In genomic region chr21:39825250-39825649, GRCh38 we compare ENCODE assay signal across 37 cellular contexts. TPM values are rescaled to one million over a fixed set of nuclear protein-coding genes. Genes with fewer than 3 reads are reported as not detected.
"Had no signal": no experiment of that assay in that cellular context is flagged by ENCODE, and none has a peak within 500 bp of the region (broad histone marks: within the 10 kb centered on the region; RNA-seq: fewer than 3 reads in every experiment).

No MANE protein-coding gene starts in this region.

- DNase-seq: activated effector memory CD4-positive, alpha-beta T cell treated with anti-CD3 and anti-CD28 coated beads, Interleukin-2, amount 50 U/mL, for 16 hours; activated effector memory CD4-positive, alpha-beta T cell treated with Interleukin-2 at 50 U/mL for 16 hours; activated gamma-delta T cell; activated gamma-delta T cell treated with Interleukin-2 at 50 U/mL for 16 hours; activated naive CD4-positive, alpha-beta T cell; activated naive CD4-positive, alpha-beta T cell treated with anti-CD3 and anti-CD28 coated beads for 36 hours; activated naive CD4-positive, alpha-beta T cell treated with anti-CD3 and anti-CD28 coated beads, Interleukin-2, amount 10 ng/mL, durations not matched to agents 7 days and 5 days; activated naive CD4-positive, alpha-beta T cell treated with anti-CD3 and anti-CD28 coated beads, Interleukin-2, amount 50 U/mL, for 16 hours; activated naive CD4-positive, alpha-beta T cell treated with Interleukin-2 at 50 U/mL for 16 hours; activated naive CD8-positive, alpha-beta T cell treated with anti-CD3 and anti-CD28 coated beads for 36 hours; activated naive CD8-positive, alpha-beta T cell treated with anti-CD3 and anti-CD28 coated beads, Interleukin-2, amount 10 ng/mL, durations not matched to agents 7 days and 5 days; activated naive CD8-positive, alpha-beta T cell treated with anti-CD3 and anti-CD28 coated beads, Interleukin-2, amount 50 U/mL, for 24 hours; activated T-cell treated with anti-CD3 and anti-CD28 coated beads, Interleukin-2, amount 50 U/mL, for 1 hour; activated T-cell treated with anti-CD3 and anti-CD28 coated beads, Interleukin-2, amount 50 U/mL, for 24 hours; activated T-cell treated with anti-CD3 and anti-CD28 coated beads, Interleukin-2, amount 50 U/mL, for 4 hours; activated T-cell treated with anti-CD3 and anti-CD28 coated beads, Interleukin-2, amount 50 U/mL, for 48 hours; activated T-cell treated with anti-CD3 and anti-CD28 coated beads, Interleukin-2, amount 50 U/mL, for 72 hours; adrenal gland; amniotic stem cell; amygdala; anterior cingulate cortex; aorta; body of pancreas; brain microvascular endothelial cell; caudate nucleus; central memory CD4-positive, alpha-beta T cell; cerebellar nuclear complex had no signal

- H3K27ac ChIP-seq: adrenal gland, ascending aorta, body of pancreas, brain microvascular endothelial cell, breast epithelium, cardiac muscle cell had no signal

- ATAC-seq: activated naive CD4-positive, alpha-beta T cell treated with anti-CD3 and anti-CD28 coated beads, Interleukin-2, amount 50 U/mL, for 72 hours; activated naive CD8-positive, alpha-beta T cell treated with anti-CD3 and anti-CD28 coated beads, Interleukin-2, amount 50 U/mL, for 24 hours; activated T-cell treated with anti-CD3 and anti-CD28 coated beads, Interleukin-2, amount 50 U/mL, for 4 hours; activated T-cell treated with anti-CD3 and anti-CD28 coated beads, Interleukin-2, amount 50 U/mL, for 72 hours; activated T-helper 17 cell treated with anti-CD3 and anti-CD28 coated beads, Interleukin-2, amount 50 U/mL, for 72 hours; body of pancreas had no signal

- H3K36me3 ChIP-seq: adrenal gland, ascending aorta, brain microvascular endothelial cell, breast epithelium, cardiac muscle cell had no signal

- H3K9me3 ChIP-seq: adrenal gland, ascending aorta, body of pancreas, breast epithelium had no signal

- H3K27me3 ChIP-seq: adrenal gland, ascending aorta, body of pancreas, brain microvascular endothelial cell, breast epithelium, cardiac muscle cell had no signal

- FAIRE-seq: astrocyte, bronchial epithelial cell had no signal

- H3K4me1 ChIP-seq: adrenal gland, ascending aorta, body of pancreas, breast epithelium had no signal

- H3K4me3 ChIP-seq: adrenal gland, ascending aorta, body of pancreas, breast epithelium, cardiac muscle cell had no signal

RNA-seq across cellular contexts. Expression of gene PCP4, which starts 42.0 kb away (rescaled TPM):
- total RNA-seq: activated naive CD4-positive, alpha-beta T cell treated with anti-CD3 and anti-CD28 coated beads for 36 hours; activated naive CD4-positive, alpha-beta T cell treated with anti-CD3 and anti-CD28 coated beads, Interleukin-2, amount 50 U/mL, for 72 hours; activated naive CD8-positive, alpha-beta T cell treated with anti-CD3 and anti-CD28 coated beads for 36 hours; activated naive CD8-positive, alpha-beta T cell treated with anti-CD3 and anti-CD28 coated beads, Interleukin-2, amount 10 ng/mL, durations not matched to agents 7 days and 5 days; activated T-cell treated with anti-CD3 and anti-CD28 coated beads, Interleukin-2, amount 50 U/mL, for 4 hours; activated T-cell treated with anti-CD3 and anti-CD28 coated beads, Interleukin-2, amount 50 U/mL, for 72 hours; activated T-helper 1 cell treated with anti-CD3 and anti-CD28 coated beads, Interleukin-12 subunit alpha, Interleukin-12 subunit beta, Interleukin-2, Interleukin-4 antibody, amounts not matched to agents 30 ng/mL and 10 ng/mL and 1 ng/mL, durations not matched to agents 14 hours and 24 hours and 36 hours; activated T-helper 17 cell treated with anti-CD3 and anti-CD28 coated beads, Interleukin-2, amount 50 U/mL, for 72 hours; activated T-helper 2 cell treated with anti-CD3 and anti-CD28 coated beads, Interferon-gamma antibody, Interleukin-2, Interleukin-4, amounts not matched to agents 10 μg/mL and 5 μg/mL and 100 μg/mL, durations not matched to agents 14 hours and 24 hours and 36 hours; ascending aorta; bronchial epithelial cell; cardiac muscle cell; chondrocyte had no signal
